Comparison of ENCODE assay signal across 19 cellular contexts in genomic region chr22:20808844-20809243, GRCh38. TPM values are rescaled to one million over a fixed set of nuclear protein-coding genes. Genes with fewer than 3 reads are reported as not detected.
"Had no signal": no experiment of that assay in that cellular context is flagged by ENCODE, and none has a peak within 500 bp of the region (broad histone marks: within the 10 kb centered on the region; RNA-seq: fewer than 3 reads in every experiment).

No MANE protein-coding gene starts in this region.

- DNase-seq: activated CD4-positive, alpha-beta T cell treated with anti-CD3 and anti-CD28 coated beads, Interleukin-2, amount 50 U/mL, for 48 hours; activated naive CD4-positive, alpha-beta T cell treated with anti-CD3 and anti-CD28 coated beads, Interleukin-2, amount 10 ng/mL, durations not matched to agents 7 days and 5 days; cortex of kidney; effector memory CD8-positive, alpha-beta T cell; foreskin melanocyte; right cardiac atrium; stomach; testis; upper lobe of left lung had no signal

- H3K27ac Mint-ChIP-seq: activated naive CD4-positive, alpha-beta T cell treated with anti-CD3 and anti-CD28 coated beads, Interleukin-2, amount 10 ng/mL, durations not matched to agents 7 days and 5 days; activated T-helper 2 cell treated with anti-CD3 and anti-CD28 coated beads, Interferon-gamma antibody, Interleukin-2, Interleukin-4, amounts not matched to agents 10 μg/mL and 5 μg/mL and 100 μg/mL, durations not matched to agents 14 hours and 24 hours and 36 hours; effector memory CD8-positive, alpha-beta T cell had no signal

- ATAC-seq: effector memory CD8-positive, alpha-beta T cell; right cardiac atrium had no signal

- H3K4me1 ChIP-seq: adrenal gland, prostate gland, stomach, testis, upper lobe of left lung had no signal

- H3K27ac ChIP-seq: adrenal gland, epithelial cell of prostate, prostate gland, stomach, testis, upper lobe of left lung, VCaP had no signal

- H3K4me3 ChIP-seq: adrenal gland, prostate gland, smooth muscle cell, stomach, testis, upper lobe of left lung had no signal

- H3K4me2 ChIP-seq: smooth muscle cell had no signal

- H3K27me3 ChIP-seq: adrenal gland, stomach, testis, upper lobe of left lung had no signal

- H3K9me3 Mint-ChIP-seq: activated naive CD4-positive, alpha-beta T cell treated with anti-CD3 and anti-CD28 coated beads, Interleukin-2, amount 10 ng/mL, durations not matched to agents 7 days and 5 days; activated T-helper 2 cell treated with anti-CD3 and anti-CD28 coated beads, Interferon-gamma antibody, Interleukin-2, Interleukin-4, amounts not matched to agents 10 μg/mL and 5 μg/mL and 100 μg/mL, durations not matched to agents 14 hours and 24 hours and 36 hours; effector memory CD8-positive, alpha-beta T cell had no signal

- H3K4me3 Mint-ChIP-seq: activated naive CD4-positive, alpha-beta T cell treated with anti-CD3 and anti-CD28 coated beads, Interleukin-2, amount 10 ng/mL, durations not matched to agents 7 days and 5 days; effector memory CD8-positive, alpha-beta T cell had no signal

- H3K9me3 ChIP-seq: adrenal gland, prostate gland, stomach, testis, upper lobe of left lung had no signal

- H3K27me3 Mint-ChIP-seq: activated naive CD4-positive, alpha-beta T cell treated with anti-CD3 and anti-CD28 coated beads, Interleukin-2, amount 10 ng/mL, durations not matched to agents 7 days and 5 days; effector memory CD8-positive, alpha-beta T cell had no signal

RNA-seq across cellular contexts. Expression of gene SERPIND1, which starts 34.9 kb away (rescaled TPM):
- total RNA-seq: activated T-helper 2 cell treated with anti-CD3 and anti-CD28 coated beads, Interferon-gamma antibody, Interleukin-2, Interleukin-4, amounts not matched to agents 10 μg/mL and 5 μg/mL and 100 μg/mL, durations not matched to agents 14 hours and 24 hours and 36 hours; fibroblast of lung; kidney epithelial cell; prostate gland; smooth muscle cell; T-helper 1 cell treated with Interleukin-12 subunit alpha and Interleukin-12 subunit beta and Interleukin-4 antibody, amounts not matched to agents 30 ng/mL and 1 ng/mL, for 36 hours had no signal
- polyA plus RNA-seq: neural cell had no signal
